ENCODE assay signal across 9 cellular contexts in genomic region chr17:4074831-4075495, GRCh38.
DNase-seq lines count a peak whose midpoint lies in the region; ATAC-seq and TF ChIP-seq lines count a peak whose summit lies in the region.
"Had no signal": no experiment of that assay in that cellular context is flagged by ENCODE, and none has a peak within 500 bp of the region (broad histone marks: within the 10 kb centered on the region; RNA-seq: fewer than 3 reads in every experiment).

No MANE protein-coding gene starts in this region.

- peaks cover 26 to 31% of the 10 kb centered on the region in 2 donors for H3K4me1 ChIP-seq in gastrocnemius medialis

- TF ChIP-seq CTCF in WTC11 (IDR thresholded peaks at IDR 0.05) (peak; percentile 60), gastrocnemius medialis (IDR thresholded peaks at IDR 0.05 in 4 of 5, conservative IDR thresholded peaks at IDR 0.05 in 1 of 5) (peak; percentile 27 to 80 (median 64))

- no peak overlapping the region for H3K27ac Mint-ChIP-seq in WTC11

- H3K36me3 ChIP-seq in gastrocnemius medialis = peaks cover 0 to 71% of the 10 kb centered on the region in 2 donors

- peak; percentile 29 for DNase-seq in A172 (ENCODE audit: low spot score)
- DNase-seq in G401 (ENCODE audit: low spot score) = peak; percentile 58
- peak; percentile 50 for DNase-seq in HCEC 1CT
- peak; percentile 42 for DNase-seq in MV-4-11 (lab: John Stamatoyannopoulos, UW)
- no peak for DNase-seq in WTC11 (ENCODE audit: low spot score)
- DNase-seq in left cardiac atrium = no peak
- DNase-seq in gastrocnemius medialis = no peak
- DNase-seq in ureter (ENCODE audit: low spot score) = no peak

- no peaks in the 10 kb centered on the region for H3K4me1 Mint-ChIP-seq in WTC11

- CTCF ChIA-PET in WTC11 (lab: Charles Lee) = interaction anchor here (0.7 to 1.5 kb wide), 11 partner anchors 11 to 229 kb away, joined by 3 to 7 read pairs (median 4); partner anchors contain the start of genes CYB5D2, NCBP3 and ZZEF1

- no peaks in the 10 kb centered on the region for H3K27me3 ChIP-seq in gastrocnemius medialis

- peaks cover 26% of the 10 kb centered on the region for H3K36me3 Mint-ChIP-seq in WTC11

- POLR2A ChIA-PET in WTC11 (lab: Charles Lee) = no interaction called here

- intact Hi-C loops in left cardiac atrium (cut with DNase I) = loop anchor here (5.0 to 10.0 kb wide), 3 partner anchors 140 to 340 kb away; no protein-coding TSS in a partner anchor
- intact Hi-C loops in gastrocnemius medialis (cut with DNase I; ENCODE audit: low total_unique reads) = loop anchor here (1.0 to 10.0 kb wide), 5 partner anchors 73 to 340 kb away; no protein-coding TSS in a partner anchor

- H3K9me3 ChIP-seq in gastrocnemius medialis = no peaks in the 10 kb centered on the region

- no peak overlapping the region for H3K4me3 Mint-ChIP-seq in WTC11

- H3K9me3 Mint-ChIP-seq in WTC11 = no peaks in the 10 kb centered on the region

- no peak for TF ChIP-seq POLR2A in gastrocnemius medialis (IDR thresholded peaks at IDR 0.05)

- H3K4me3 ChIP-seq in gastrocnemius medialis = no peak overlapping the region

- peak overlapping the region; percentile 83 to 97 (median 86) for H3K27ac ChIP-seq in gastrocnemius medialis
- H3K27ac ChIP-seq: HL-60 had no signal

- ATAC-seq in WTC11 (peak; percentile 75), left cardiac atrium (peak; percentile 50 to 59), gastrocnemius medialis (peak; percentile 17 to 42)

- H3K27me3 Mint-ChIP-seq in WTC11 (ENCODE audit: low read depth) = no peaks in the 10 kb centered on the region

- in situ Hi-C loops in G401 (cut with HindIII; ENCODE audit: low sequenced_read_pairs) = no loop called here
- in situ Hi-C loops in gastrocnemius medialis (cut with MboI; ENCODE audit: low sequenced_read_pairs in 4 of 4) = no loop called here

TF ChIP-seq in WTC11, 78 proteins besides CTCF, POLR2A, EP300 and RAD21:
- no peak for TF ChIP-seq E2F5 (CRISPR knock-in tag; IDR thresholded peaks at IDR 0.05)
- no peak for TF ChIP-seq STAT6 (CRISPR knock-in tag; conservative IDR thresholded peaks at IDR 0.05; ENCODE audit: low read depth)
- no peak for TF ChIP-seq HMGXB4 (CRISPR knock-in tag; IDR thresholded peaks at IDR 0.05)
- TF ChIP-seq ZSCAN18 (CRISPR knock-in tag; IDR thresholded peaks at IDR 0.05) = no peak
- TF ChIP-seq ZNF671 (CRISPR knock-in tag; IDR thresholded peaks at IDR 0.05) = no peak
- TF ChIP-seq TEAD4 (CRISPR knock-in tag; IDR thresholded peaks at IDR 0.05) = no peak
- no peak for TF ChIP-seq SMAD4 (CRISPR knock-in tag; IDR thresholded peaks at IDR 0.05)
- no peak for TF ChIP-seq ESRRA (CRISPR knock-in tag; IDR thresholded peaks at IDR 0.05; ENCODE audit: borderline replicate concordance)
- no peak for TF ChIP-seq ZNF232 (CRISPR knock-in tag; IDR thresholded peaks at IDR 0.05)
- TF ChIP-seq USF1 (CRISPR knock-in tag; IDR thresholded peaks at IDR 0.05) = no peak
- TF ChIP-seq CDX4 (CRISPR knock-in tag; IDR thresholded peaks at IDR 0.05; ENCODE audit: borderline replicate concordance) = no peak
- no peak for TF ChIP-seq IRF1 (CRISPR knock-in tag; IDR thresholded peaks at IDR 0.05)
- no peak for TF ChIP-seq MLX (CRISPR knock-in tag; IDR thresholded peaks at IDR 0.05)
- no peak for TF ChIP-seq E2F4 (CRISPR knock-in tag; IDR thresholded peaks at IDR 0.05; ENCODE audit: borderline replicate concordance, low read depth)

Comparison
In these comparisons a context has a peak if more than half of its experiments do, and no peak if none do; other contexts are left out.
1. DNase-seq: peak in A172 (single experiment), G401 (single experiment), HCEC 1CT (single experiment) and MV-4-11 (single experiment); none in WTC11 (single experiment), left cardiac atrium (single experiment), gastrocnemius medialis (0 of 2) and ureter (single experiment).
2. Peak in every context shown above with its lines, with median percentiles within 50 percentile points of each other: ATAC-seq.